In the genomic region with DNA sequence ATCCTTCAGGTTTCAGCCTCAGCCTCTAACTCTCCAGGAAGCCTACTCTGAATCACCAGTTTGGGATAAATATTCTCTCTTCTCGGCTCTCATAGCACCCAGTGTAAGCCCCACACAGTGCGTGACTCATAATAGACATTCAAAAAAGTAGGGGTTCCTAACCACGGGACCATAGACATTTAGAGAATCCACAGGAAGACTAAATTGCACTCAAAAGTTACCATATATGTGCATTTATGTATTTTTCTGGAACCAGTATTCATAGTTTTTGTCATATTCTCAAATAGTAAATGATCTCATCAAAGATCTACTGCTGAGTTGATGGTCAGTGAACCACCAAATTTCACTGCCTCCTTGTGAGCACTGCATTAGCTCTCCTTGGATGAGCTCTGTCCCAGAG, we compare ENCODE assay signal across 30 cellular contexts.
"Had no signal": no experiment of that assay in that cellular context is flagged by ENCODE, and none has a peak within 500 bp of the region (broad histone marks: within the 10 kb centered on the region; RNA-seq: fewer than 3 reads in every experiment).

No MANE protein-coding gene starts in this region.

- H3K36me3 ChIP-seq: colonic mucosa, esophagus squamous epithelium, gastroesophageal sphincter had no signal

- DNase-seq: activated CD4-positive, alpha-beta memory T cell treated with anti-CD3 and anti-CD28 coated beads, Interleukin-2, amount 10 ng/mL, durations not matched to agents 7 days and 5 days; activated CD4-positive, alpha-beta T cell treated with anti-CD3 and anti-CD28 coated beads for 36 hours; activated CD4-positive, alpha-beta T cell treated with anti-CD3 and anti-CD28 coated beads, Interleukin-2, amount 10 ng/mL, durations not matched to agents 24 days and 14 days; activated CD4-positive, alpha-beta T cell treated with anti-CD3 and anti-CD28 coated beads, Interleukin-2, amount 50 U/mL, for 4 hours; activated CD4-positive, CD25-positive, alpha-beta regulatory T cell; activated CD4-positive, CD25-positive, alpha-beta regulatory T cell treated with anti-CD3 and anti-CD28 coated beads, Interleukin-2, amount 50 U/mL, for 72 hours; activated CD8-positive, alpha-beta memory T cell treated with anti-CD3 and anti-CD28 coated beads, Interleukin-2, amount 50 U/mL, for 48 hours; activated effector memory CD4-positive, alpha-beta T cell treated with Interleukin-2 at 50 U/mL for 16 hours; activated gamma-delta T cell treated with Interleukin-2 at 50 U/mL for 16 hours; activated naive CD4-positive, alpha-beta T cell treated with anti-CD3 and anti-CD28 coated beads, Interleukin-2, amount 50 U/mL, for 16 hours; activated naive CD4-positive, alpha-beta T cell treated with Interleukin-2 at 50 U/mL for 16 hours; activated T-cell treated with anti-CD3 and anti-CD28 coated beads for 4 hours; activated T-cell treated with anti-CD3 and anti-CD28 coated beads, Interleukin-2, amount 50 U/mL, for 24 hours; activated T-cell treated with anti-CD3 and anti-CD28 coated beads, Interleukin-2, amount 50 U/mL, for 72 hours; amniotic stem cell; anterior cingulate cortex; body of pancreas; caudate nucleus; colonic mucosa; effector CD8-positive, alpha-beta T cell; esophagus squamous epithelium; foreskin melanocyte; head of caudate nucleus; T-helper 2 cell had no signal

- H3K4me3 ChIP-seq: body of pancreas, colonic mucosa, esophagus squamous epithelium, gastroesophageal sphincter had no signal

- H3K27ac ChIP-seq: body of pancreas, colonic mucosa, epithelial cell of prostate, esophagus squamous epithelium, gastroesophageal sphincter had no signal

- H3K4me3 Mint-ChIP-seq: activated CD4-positive, alpha-beta memory T cell treated with anti-CD3 and anti-CD28 coated beads, Interleukin-2, amount 10 ng/mL, durations not matched to agents 7 days and 5 days; activated CD4-positive, alpha-beta T cell treated with anti-CD3 and anti-CD28 coated beads for 36 hours; activated CD4-positive, alpha-beta T cell treated with anti-CD3 and anti-CD28 coated beads, Interleukin-2, amount 10 ng/mL, durations not matched to agents 24 days and 14 days; activated naive CD8-positive, alpha-beta T cell; activated T-cell treated with anti-CD3 and anti-CD28 coated beads, Interleukin-2, amount 50 U/mL, for 24 hours; activated T-cell treated with anti-CD3 and anti-CD28 coated beads, Interleukin-2, amount 50 U/mL, for 72 hours; activated T-helper 17 cell treated with anti-CD3 and anti-CD28 coated beads, Interleukin-2, amount 50 U/mL, for 72 hours had no signal

- H3K27ac Mint-ChIP-seq: activated CD4-positive, alpha-beta memory T cell treated with anti-CD3 and anti-CD28 coated beads, Interleukin-2, amount 10 ng/mL, durations not matched to agents 7 days and 5 days; activated CD4-positive, alpha-beta T cell treated with anti-CD3 and anti-CD28 coated beads for 36 hours; activated CD4-positive, alpha-beta T cell treated with anti-CD3 and anti-CD28 coated beads, Interleukin-2, amount 10 ng/mL, durations not matched to agents 24 days and 14 days; activated naive CD8-positive, alpha-beta T cell; activated T-cell treated with anti-CD3 and anti-CD28 coated beads, Interleukin-2, amount 50 U/mL, for 24 hours; activated T-cell treated with anti-CD3 and anti-CD28 coated beads, Interleukin-2, amount 50 U/mL, for 72 hours; activated T-helper 17 cell treated with anti-CD3 and anti-CD28 coated beads, Interleukin-2, amount 50 U/mL, for 72 hours had no signal

- ATAC-seq: activated CD4-positive, alpha-beta T cell treated with anti-CD3 and anti-CD28 coated beads for 36 hours; activated T-cell treated with anti-CD3 and anti-CD28 coated beads, Interleukin-2, amount 50 U/mL, for 72 hours; activated T-helper 17 cell treated with anti-CD3 and anti-CD28 coated beads, Interleukin-2, amount 50 U/mL, for 72 hours; body of pancreas; gastroesophageal sphincter had no signal

- H3K4me1 Mint-ChIP-seq: activated CD4-positive, alpha-beta memory T cell treated with anti-CD3 and anti-CD28 coated beads, Interleukin-2, amount 10 ng/mL, durations not matched to agents 7 days and 5 days; activated CD4-positive, alpha-beta T cell treated with anti-CD3 and anti-CD28 coated beads for 36 hours; activated CD4-positive, alpha-beta T cell treated with anti-CD3 and anti-CD28 coated beads, Interleukin-2, amount 10 ng/mL, durations not matched to agents 24 days and 14 days; activated T-helper 17 cell treated with anti-CD3 and anti-CD28 coated beads, Interleukin-2, amount 50 U/mL, for 72 hours had no signal

- H3K27me3 Mint-ChIP-seq: activated CD4-positive, alpha-beta memory T cell treated with anti-CD3 and anti-CD28 coated beads, Interleukin-2, amount 10 ng/mL, durations not matched to agents 7 days and 5 days; activated CD4-positive, alpha-beta T cell treated with anti-CD3 and anti-CD28 coated beads for 36 hours; activated CD4-positive, alpha-beta T cell treated with anti-CD3 and anti-CD28 coated beads, Interleukin-2, amount 10 ng/mL, durations not matched to agents 24 days and 14 days; activated naive CD8-positive, alpha-beta T cell; activated T-cell treated with anti-CD3 and anti-CD28 coated beads, Interleukin-2, amount 50 U/mL, for 24 hours; activated T-helper 17 cell treated with anti-CD3 and anti-CD28 coated beads, Interleukin-2, amount 50 U/mL, for 72 hours had no signal

- H3K4me1 ChIP-seq: body of pancreas, colonic mucosa, esophagus squamous epithelium, gastroesophageal sphincter had no signal

- H3K36me3 Mint-ChIP-seq: activated naive CD8-positive, alpha-beta T cell had no signal

- H3K27me3 ChIP-seq: body of pancreas, colonic mucosa, esophagus squamous epithelium, gastroesophageal sphincter had no signal

- H3K9me3 Mint-ChIP-seq: activated CD4-positive, alpha-beta memory T cell treated with anti-CD3 and anti-CD28 coated beads, Interleukin-2, amount 10 ng/mL, durations not matched to agents 7 days and 5 days; activated CD4-positive, alpha-beta T cell treated with anti-CD3 and anti-CD28 coated beads, Interleukin-2, amount 10 ng/mL, durations not matched to agents 24 days and 14 days; activated T-cell treated with anti-CD3 and anti-CD28 coated beads, Interleukin-2, amount 50 U/mL, for 24 hours; activated T-helper 17 cell treated with anti-CD3 and anti-CD28 coated beads, Interleukin-2, amount 50 U/mL, for 72 hours had no signal

- H3K9me3 ChIP-seq: body of pancreas, colonic mucosa, esophagus squamous epithelium, gastroesophageal sphincter had no signal

- FAIRE-seq: endometrium, endothelial cell of umbilical vein had no signal
